8 cellular contexts compared by ENCODE assay signal in genomic region chr14:45135181-45135580, GRCh38. TPM values are rescaled to one million over a fixed set of nuclear protein-coding genes. Genes with fewer than 3 reads are reported as not detected.
DNase-seq lines count a peak whose midpoint lies in the region; ATAC-seq, FAIRE-seq and TF ChIP-seq lines count a peak whose summit lies in the region.

No MANE protein-coding gene starts in this region.

- FAIRE-seq in bronchial epithelial cell (lab: Jason Lieb, UNC): no peak

- H3K79me2 ChIP-seq in Loucy (ENCODE audit: insufficient read depth, low read length): peaks cover 74% of the 10 kb centered on the region

- H3K27ac Mint-ChIP-seq in Caco-2 (ENCODE audit: unreplicated experiment): peak overlapping the region; percentile 95

- peak overlapping the region; percentile 97 for H3K4me3 Mint-ChIP-seq in Caco-2 (ENCODE audit: unreplicated experiment)

- intact Hi-C loops in Caco-2 (cut with micrococcal nuclease; ENCODE audit: unreplicated experiment): loop anchor here (1.0 to 2.0 kb wide), 4 partner anchors 50 to 173 kb away; partner anchors contain the start of genes PRPF39 and TOGARAM1

- DNase-seq in Caco-2: no peak
- DNase-seq in bronchial epithelial cell (ENCODE audit: low read depth): peak; percentile 34
- DNase-seq in NCI-H1436 (lab: John Stamatoyannopoulos, UW): no peak
- DNase-seq in UCSD-AML1 (lab: John Stamatoyannopoulos, UW; ENCODE audit: unreplicated experiment): no peak
- no peak for DNase-seq in RWPE1 (ENCODE audit: low spot score)

- ATAC-seq in GM19463 (IDR thresholded peaks at IDR 0.05; ENCODE audit: unreplicated experiment): no peak

- H3K9me2 ChIP-seq in Loucy (replicated peaks; ENCODE audit: low read depth, low read length): no peaks in the 10 kb centered on the region

- peaks cover 4% of the 10 kb centered on the region; the same call in 1 of the 2 replicates for H3F3A ChIP-seq in Loucy (ENCODE audit: low read depth)

- H3K4me3 ChIP-seq in Caco-2 (ENCODE audit: low read depth, low read length) (peak overlapping the region; percentile 44), Loucy (ENCODE audit: low read length, poor library complexity, severe bottlenecking) (peak overlapping the region; percentile 98), bronchial epithelial cell (ENCODE audit: low read depth, low read length) (peak overlapping the region; percentile 71), mesodermal cell (ENCODE audit: extremely low read depth, insufficient read depth, low read length, poor library complexity, severe bottlenecking) (peak overlapping the region; percentile 82)

- H3K9me3 Mint-ChIP-seq in Caco-2 (ENCODE audit: unreplicated experiment): no peaks in the 10 kb centered on the region

- no peaks in the 10 kb centered on the region for H3K9me3 ChIP-seq in Caco-2
- no peaks in the 10 kb centered on the region for H3K9me3 ChIP-seq in Loucy (ENCODE audit: insufficient read depth, low read depth, low read length)
- no peaks in the 10 kb centered on the region for H3K9me3 ChIP-seq in mesodermal cell (ENCODE audit: control insufficient read depth, low read length)

- H3K27me3 Mint-ChIP-seq in Caco-2 (ENCODE audit: insufficient read depth, unreplicated experiment): no peaks in the 10 kb centered on the region

- 0% methylated on average over 4 of the region's 7 CpGs; no CpG with 5 or more reads in 1 of the 2 experiments for WGBS in mesodermal cell (ENCODE audit: insufficient coverage in 2 of 2), 2 experiments

- TF ChIP-seq CTCF in Caco-2 (IDR thresholded peaks at IDR 0.05; ENCODE audit: insufficient read depth in 1 of 2, low read depth in 1 of 2, low read length in 1 of 2, severe bottlenecking in 1 of 2, unreplicated experiment in 1 of 2) (no peak), Loucy (conservative IDR thresholded peaks at IDR 0.05; ENCODE audit: low read length) (no peak), bronchial epithelial cell (IDR thresholded peaks at IDR 0.05; ENCODE audit: insufficient read depth, low read length, severe bottlenecking) (no peak), RWPE1 (conservative IDR thresholded peaks at IDR 0.05; ENCODE audit: low read depth) (no peak)

- no TSS peak for BruUV-seq in Caco-2 (replicated peaks; lab: Mats Ljungman, UMichigan)

- POLR2A ChIA-PET in Caco-2 (lab: Charles Lee) (interaction anchor here (0.7 kb wide), 1 partner anchor 118 kb away, joined by 3 read pairs; the partner anchor contains the start of gene MIS18BP1), RWPE1 (lab: Yijun Ruan, JAX; ENCODE audit: low non-redundant PET) (no interaction called here)

- H2AFZ ChIP-seq in Loucy (ENCODE audit: low read length): peak overlapping the region; percentile 98

- H4K20me1 ChIP-seq in Loucy (ENCODE audit: insufficient read depth, low read length, poor library complexity, severe bottlenecking): peaks cover 34% of the 10 kb centered on the region

- CTCF ChIA-PET in Caco-2 (lab: Charles Lee): interaction anchor here (1.5 kb wide), 1 partner anchor 221 kb away, joined by 8 read pairs; no protein-coding TSS in a partner anchor
- CTCF ChIA-PET in RWPE1 (lab: Yijun Ruan, JAX): interaction anchor here (0.6 kb wide), 1 partner anchor 13 kb away, joined by 4 read pairs; no protein-coding TSS in a partner anchor

- peak overlapping the region; percentile 87 for H3K9ac ChIP-seq in Loucy (ENCODE audit: low read depth, low read length, poor library complexity, severe bottlenecking)

- peaks cover 14% of the 10 kb centered on the region for H3K4me1 Mint-ChIP-seq in Caco-2 (ENCODE audit: low read depth, unreplicated experiment)

- peaks cover 10% of the 10 kb centered on the region for H3K36me3 Mint-ChIP-seq in Caco-2 (ENCODE audit: insufficient read depth, unreplicated experiment)

- peak overlapping the region; percentile 96 for H3K27ac ChIP-seq in mesodermal cell (ENCODE audit: low read depth, low read length, severe bottlenecking)
- no peak overlapping the region for H3K27ac ChIP-seq in RWPE1

- H3K4me1 ChIP-seq in Caco-2 (peaks cover 8% of the 10 kb centered on the region; the same call in 1 of the 2 replicates), Loucy (ENCODE audit: insufficient read depth, low read length, poor library complexity, severe bottlenecking) (peaks cover 49% of the 10 kb centered on the region), mesodermal cell (ENCODE audit: control insufficient read depth, insufficient read depth, low read length, poor library complexity, severe bottlenecking) (peaks cover 6% of the 10 kb centered on the region)

- peak overlapping the region; percentile 95 for H3K4me2 ChIP-seq in Loucy (ENCODE audit: low read depth, low read length, poor library complexity, severe bottlenecking)

- no peaks in the 10 kb centered on the region for H3K27me3 ChIP-seq in Caco-2 (replicated peaks; ENCODE audit: control insufficient read depth, insufficient read depth, low read length)
- H3K27me3 ChIP-seq in Loucy (ENCODE audit: insufficient read depth, low read length, poor library complexity, severe bottlenecking): no peaks in the 10 kb centered on the region
- H3K27me3 ChIP-seq in bronchial epithelial cell (ENCODE audit: control insufficient read depth, insufficient read depth, low read length): no peaks in the 10 kb centered on the region

- H3K36me3 ChIP-seq in Caco-2 (ENCODE audit: control insufficient read depth, insufficient read depth, low read length) (no peaks in the 10 kb centered on the region), Loucy (ENCODE audit: insufficient read depth, low read length) (no peaks in the 10 kb centered on the region), bronchial epithelial cell (ENCODE audit: control insufficient read depth, insufficient read depth, low read length) (no peaks in the 10 kb centered on the region), mesodermal cell (ENCODE audit: control insufficient read depth, insufficient read depth, low read length) (peaks cover 9% of the 10 kb centered on the region)

RNA-seq across cellular contexts. Expression of gene FANCM, which starts 0.5 kb away (rescaled TPM):
- total RNA-seq in Caco-2 (2022) (13.1 and 16.1 TPM in 2 replicates), bronchial epithelial cell (2.3 and 2.9 TPM in 2 replicates)
- polyA plus RNA-seq in mesodermal cell (2013, experiment 1 of 2): 5.6 TPM
- 6.7 TPM for polyA plus RNA-seq in mesodermal cell (2013, experiment 2 of 2)

RNA-seq across cellular contexts. Expression of gene FKBP3, which starts 0.9 kb away (rescaled TPM):
- 94.2 and 94.8 TPM in 2 replicates for total RNA-seq in Caco-2 (2022)
- total RNA-seq in bronchial epithelial cell: 14.0 and 27.9 TPM in 2 replicates
- polyA plus RNA-seq in mesodermal cell (2013, experiment 1 of 2): 111 TPM
- 139 TPM for polyA plus RNA-seq in mesodermal cell (2013, experiment 2 of 2)

RNA-seq across cellular contexts. Expression of gene PRPF39, which starts 51.3 kb away (rescaled TPM):
- total RNA-seq in Caco-2 (2022) (22.3 and 30.0 TPM in 2 replicates), bronchial epithelial cell (23.4 and 26.9 TPM in 2 replicates)
- polyA plus RNA-seq in mesodermal cell (2013, experiment 1 of 2): 22.3 TPM
- polyA plus RNA-seq in mesodermal cell (2013, experiment 2 of 2): 28.8 TPM

Comparison
In these comparisons a context has a peak if more than half of its experiments do, and no peak if none do; other contexts are left out.
1. H3K4me3 ChIP-seq: peak in every context shown above with its lines; median percentile 98 in Loucy; 82 in mesodermal cell; 71 in bronchial epithelial cell; 44 in Caco-2.